ENCODE assay signal across 1 cellular context in the genomic region with DNA sequence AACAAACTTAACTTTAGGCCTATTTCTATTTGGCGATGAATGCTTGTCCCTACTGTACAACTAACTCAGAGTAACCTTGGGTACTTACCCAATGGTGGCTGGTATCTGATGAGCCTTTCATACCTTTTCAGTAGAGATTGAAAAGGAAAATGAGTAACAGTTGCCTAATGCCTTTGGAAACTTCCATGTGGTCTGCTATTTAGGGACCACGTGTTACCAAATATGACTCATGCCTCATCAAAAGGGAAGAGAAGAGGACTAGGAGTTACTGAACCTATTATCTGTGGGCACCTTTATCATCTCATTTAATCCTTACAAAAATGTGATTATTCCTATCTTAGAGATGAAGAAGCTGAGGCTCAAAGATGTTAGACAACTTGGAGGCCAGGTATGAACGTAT.
TF ChIP-seq lines count a peak whose summit lies in the region.

No MANE protein-coding gene starts in this region.

TF ChIP-seq in HepG2, 621 proteins besides CTCF, POLR2A, EP300 and RAD21:
- TF ChIP-seq, protein P1, sequence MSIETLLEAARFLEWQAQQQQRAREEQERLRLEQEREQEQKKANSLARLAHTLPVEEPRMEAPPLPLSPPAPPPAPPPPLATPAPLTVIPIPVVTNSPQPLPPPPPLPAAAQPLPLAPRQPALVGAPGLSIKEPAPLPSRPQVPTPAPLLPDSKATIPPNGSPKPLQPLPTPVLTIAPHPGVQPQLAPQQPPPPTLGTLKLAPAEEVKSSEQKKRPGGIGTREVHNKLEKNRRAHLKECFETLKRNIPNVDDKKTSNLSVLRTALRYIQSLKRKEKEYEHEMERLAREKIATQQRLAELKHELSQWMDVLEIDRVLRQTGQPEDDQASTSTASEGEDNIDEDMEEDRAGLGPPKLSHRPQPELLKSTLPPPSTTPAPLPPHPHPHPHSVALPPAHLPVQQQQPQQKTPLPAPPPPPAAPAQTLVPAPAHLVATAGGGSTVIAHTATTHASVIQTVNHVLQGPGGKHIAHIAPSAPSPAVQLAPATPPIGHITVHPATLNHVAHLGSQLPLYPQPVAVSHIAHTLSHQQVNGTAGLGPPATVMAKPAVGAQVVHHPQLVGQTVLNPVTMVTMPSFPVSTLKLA (IDR thresholded peaks at IDR 0.05): peak; percentile 32
- TF ChIP-seq, protein P2, sequence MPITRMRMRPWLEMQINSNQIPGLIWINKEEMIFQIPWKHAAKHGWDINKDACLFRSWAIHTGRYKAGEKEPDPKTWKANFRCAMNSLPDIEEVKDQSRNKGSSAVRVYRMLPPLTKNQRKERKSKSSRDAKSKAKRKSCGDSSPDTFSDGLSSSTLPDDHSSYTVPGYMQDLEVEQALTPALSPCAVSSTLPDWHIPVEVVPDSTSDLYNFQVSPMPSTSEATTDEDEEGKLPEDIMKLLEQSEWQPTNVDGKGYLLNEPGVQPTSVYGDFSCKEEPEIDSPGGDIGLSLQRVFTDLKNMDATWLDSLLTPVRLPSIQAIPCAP (CRISPR knock-in tag; IDR thresholded peaks at IDR 0.05; ENCODE audit: low read depth): no peak
